Comparison of ENCODE assay signal across 9 cellular contexts in the genomic region with DNA sequence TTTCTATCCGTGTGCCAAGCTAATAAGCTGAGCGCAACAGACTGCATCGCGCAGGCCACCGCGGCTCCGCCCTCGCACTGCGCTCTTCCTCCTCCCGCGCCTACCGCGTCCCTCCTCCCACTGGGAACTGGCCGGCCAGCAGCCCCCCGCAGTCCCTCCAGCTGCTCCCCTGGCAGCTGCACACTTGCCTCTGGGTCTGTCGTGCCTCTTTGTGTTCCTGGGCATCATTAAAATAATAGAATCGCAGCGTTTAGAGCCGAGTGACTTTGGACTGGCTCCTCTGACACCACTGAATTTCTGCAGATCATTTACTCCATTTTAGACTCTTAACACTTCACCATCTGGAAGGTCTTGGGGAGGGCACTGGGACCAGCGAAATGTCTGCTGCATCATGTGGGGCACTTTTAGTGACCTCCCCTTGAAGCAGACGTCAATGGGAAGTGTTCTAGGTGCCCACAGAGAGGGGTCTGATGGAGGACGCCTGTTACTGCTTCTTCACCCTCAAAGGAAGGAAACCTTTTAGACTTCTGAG. TPM values are rescaled to one million over a fixed set of nuclear protein-coding genes. Genes with fewer than 3 reads are reported as not detected.
A peak's percentile ranks its signal among the peaks of the same experiment; 100 is the strongest.
DNase-seq lines count a peak whose midpoint lies in the region; ATAC-seq and FAIRE-seq lines count a peak whose summit lies in the region.
"Had no signal": no experiment of that assay in that cellular context is flagged by ENCODE, and none has a peak within 500 bp of the region (broad histone marks: within the 10 kb centered on the region; RNA-seq: fewer than 3 reads in every experiment).

No MANE protein-coding gene starts in this region.

- H3K27ac ChIP-seq in rectal smooth muscle tissue (ENCODE audit: low read depth, low read length): peak overlapping the region; percentile 84

- no peak overlapping the region for H3K27ac Mint-ChIP-seq in activated T-helper 2 cell treated with anti-CD3 and anti-CD28 coated beads, Interferon-gamma antibody, Interleukin-2, Interleukin-4, amounts not matched to agents 10 μg/mL and 5 μg/mL and 100 μg/mL, durations not matched to agents 14 hours and 24 hours and 36 hours

- DNase-seq in ELR (ENCODE audit: low read depth) (peak; percentile 59), NCI-H1105 treated with DMSO at 0.1 percent for 48 hours (lab: John Stamatoyannopoulos, UW) (peak; percentile 78), Right ventricle myocardium superior (peak; percentile 68), GF-D8 (lab: John Stamatoyannopoulos, UW) (no peak), urothelium cell line (ENCODE audit: low spot score) (no peak)
- no peak for DNase-seq in activated T-helper 2 cell treated with anti-CD3 and anti-CD28 coated beads, Interferon-gamma antibody, Interleukin-2, Interleukin-4, amounts not matched to agents 10 μg/mL and 5 μg/mL and 100 μg/mL, durations not matched to agents 14 hours and 24 hours and 36 hours (ENCODE audit: low spot score)

- peaks cover 13% of the 10 kb centered on the region for H3K4me1 Mint-ChIP-seq in activated T-helper 2 cell treated with anti-CD3 and anti-CD28 coated beads, Interferon-gamma antibody, Interleukin-2, Interleukin-4, amounts not matched to agents 10 μg/mL and 5 μg/mL and 100 μg/mL, durations not matched to agents 14 hours and 24 hours and 36 hours (ENCODE audit: low read depth)

- H3K27me3 Mint-ChIP-seq in activated T-helper 2 cell treated with anti-CD3 and anti-CD28 coated beads, Interferon-gamma antibody, Interleukin-2, Interleukin-4, amounts not matched to agents 10 μg/mL and 5 μg/mL and 100 μg/mL, durations not matched to agents 14 hours and 24 hours and 36 hours (ENCODE audit: low read depth): peaks cover 6% of the 10 kb centered on the region

- H3K4me1 ChIP-seq in rectal smooth muscle tissue (ENCODE audit: control insufficient read depth, insufficient read depth, low read length): peaks cover 14% of the 10 kb centered on the region

- peak overlapping the region; percentile 83 for H3K4me3 Mint-ChIP-seq in activated T-helper 2 cell treated with anti-CD3 and anti-CD28 coated beads, Interferon-gamma antibody, Interleukin-2, Interleukin-4, amounts not matched to agents 10 μg/mL and 5 μg/mL and 100 μg/mL, durations not matched to agents 14 hours and 24 hours and 36 hours (ENCODE audit: low read depth)

- peaks cover 7% of the 10 kb centered on the region for H3K9me3 Mint-ChIP-seq in activated T-helper 2 cell treated with anti-CD3 and anti-CD28 coated beads, Interferon-gamma antibody, Interleukin-2, Interleukin-4, amounts not matched to agents 10 μg/mL and 5 μg/mL and 100 μg/mL, durations not matched to agents 14 hours and 24 hours and 36 hours

- H3K4me3 ChIP-seq in rectal smooth muscle tissue (ENCODE audit: low read length): peak overlapping the region; percentile 80

- no peaks in the 10 kb centered on the region for H3K36me3 Mint-ChIP-seq in activated T-helper 2 cell treated with anti-CD3 and anti-CD28 coated beads, Interferon-gamma antibody, Interleukin-2, Interleukin-4, amounts not matched to agents 10 μg/mL and 5 μg/mL and 100 μg/mL, durations not matched to agents 14 hours and 24 hours and 36 hours (ENCODE audit: low read depth)

- peak overlapping the region; percentile 62 for H3K9ac ChIP-seq in rectal smooth muscle tissue (ENCODE audit: low read length)

- ATAC-seq in GM21619 (IDR thresholded peaks at IDR 0.05; ENCODE audit: unreplicated experiment) (peak; percentile 89), Right ventricle myocardium superior (ENCODE audit: poor library complexity) (peak; percentile 90)

- H3K27me3 ChIP-seq in rectal smooth muscle tissue (ENCODE audit: control insufficient read depth, insufficient read depth, low read length): no peaks in the 10 kb centered on the region

- no peak for FAIRE-seq in urothelium cell line (lab: Jason Lieb, UNC)
- FAIRE-seq: TTC549 had no signal

- intact Hi-C loops in activated T-helper 2 cell treated with anti-CD3 and anti-CD28 coated beads, Interferon-gamma antibody, Interleukin-2, Interleukin-4, amounts not matched to agents 10 μg/mL and 5 μg/mL and 100 μg/mL, durations not matched to agents 14 hours and 24 hours and 36 hours (cut with micrococcal nuclease): no loop called here
- intact Hi-C loops in Right ventricle myocardium superior (cut with DNase I): no loop called here

- no peaks in the 10 kb centered on the region for H3K36me3 ChIP-seq in rectal smooth muscle tissue (ENCODE audit: control insufficient read depth, insufficient read depth, low read length)

RNA-seq across cellular contexts. Expression of a gene that starts 20.9 kb away (rescaled TPM):
- 30.9 and 32.9 TPM in 2 replicates for total RNA-seq in activated T-helper 2 cell treated with anti-CD3 and anti-CD28 coated beads, Interferon-gamma antibody, Interleukin-2, Interleukin-4, amounts not matched to agents 10 μg/mL and 5 μg/mL and 100 μg/mL, durations not matched to agents 14 hours and 24 hours and 36 hours
- 26.9 TPM for total RNA-seq in Right ventricle myocardium superior

Comparison
In these comparisons a context has a peak if more than half of its experiments do, and no peak if none do; other contexts are left out.
1. DNase-seq: peak in ELR (single experiment), NCI-H1105 treated with DMSO at 0.1 percent for 48 hours (single experiment) and Right ventricle myocardium superior (single experiment); none in activated T-helper 2 cell treated with anti-CD3 and anti-CD28 coated beads, Interferon-gamma antibody, Interleukin-2, Interleukin-4, amounts not matched to agents 10 μg/mL and 5 μg/mL and 100 μg/mL, durations not matched to agents 14 hours and 24 hours and 36 hours (single experiment), GF-D8 (single experiment) and urothelium cell line (single experiment).